ENCODE assay signal across 30 cellular contexts in genomic region chr7:35988105-35988504, GRCh38.
DNase-seq lines count a peak whose midpoint lies in the region; TF ChIP-seq lines count a peak whose summit lies in the region.
"Had no signal": no experiment of that assay in that cellular context is flagged by ENCODE, and none has a peak within 500 bp of the region (broad histone marks: within the 10 kb centered on the region; RNA-seq: fewer than 3 reads in every experiment).

No MANE protein-coding gene starts in this region.

- H2BK120ac ChIP-seq in trophoblast cell (ENCODE audit: insufficient read depth, low read length, poor library complexity): no peak overlapping the region

- H3K27ac Mint-ChIP-seq in activated CD4-positive, alpha-beta T cell treated with anti-CD3 and anti-CD28 coated beads, Interleukin-2, amount 10 ng/mL, durations not matched to agents 24 days and 14 days: no peak overlapping the region
- no peak overlapping the region for H3K27ac Mint-ChIP-seq in activated naive CD4-positive, alpha-beta T cell treated with anti-CD3 and anti-CD28 coated beads, Interleukin-2, amount 10 ng/mL, durations not matched to agents 7 days and 5 days
- H3K27ac Mint-ChIP-seq: activated T-helper 1 cell treated with anti-CD3 and anti-CD28 coated beads, Interleukin-12 subunit alpha, Interleukin-12 subunit beta, Interleukin-2, Interleukin-4 antibody, amounts not matched to agents 30 ng/mL and 10 ng/mL and 1 ng/mL, durations not matched to agents 14 hours and 24 hours and 36 hours; endodermal cell; naive thymus-derived CD4-positive, alpha-beta T cell; stimulated activated effector memory CD8-positive, alpha-beta T cell treated with anti-CD3 and anti-CD28 coated beads, Interleukin-12 subunit alpha, Interleukin-12 subunit beta, amount 100 ng/mL, for 72 hours had no signal

- peak overlapping the region; percentile 80 for H2BK12ac ChIP-seq in trophoblast cell (ENCODE audit: low read length)

- peak overlapping the region; percentile 43 for H4K91ac ChIP-seq in trophoblast cell (ENCODE audit: low read depth, low read length)

- no peak overlapping the region for H4K8ac ChIP-seq in trophoblast cell (ENCODE audit: low read depth, low read length)

- no peak for TF ChIP-seq POLR2A in esophagus muscularis mucosa (IDR thresholded peaks at IDR 0.05; ENCODE audit: low read depth)

- no peak overlapping the region for H3K4me2 ChIP-seq in trophoblast cell (ENCODE audit: low read length)

- intact Hi-C loops in activated CD4-positive, alpha-beta T cell treated with anti-CD3 and anti-CD28 coated beads, Interleukin-2, amount 10 ng/mL, durations not matched to agents 24 days and 14 days (cut with micrococcal nuclease): loop anchor here (10.0 kb wide), 1 partner anchor 197 kb away; no protein-coding TSS in a partner anchor
- intact Hi-C loops in esophagus muscularis mucosa (cut with DNase I): loop anchor here (10.0 kb wide), 2 partner anchors 107 to 167 kb away; partner anchors contain the start of gene EEPD1

- H3K79me2 ChIP-seq in trophoblast cell (ENCODE audit: control insufficient read depth, insufficient read depth, low read length, poor library complexity): no peaks in the 10 kb centered on the region

- H3K9me3 Mint-ChIP-seq in activated CD4-positive, alpha-beta T cell treated with anti-CD3 and anti-CD28 coated beads, Interleukin-2, amount 10 ng/mL, durations not matched to agents 24 days and 14 days: peaks cover 4% of the 10 kb centered on the region
- H3K9me3 Mint-ChIP-seq in activated naive CD4-positive, alpha-beta T cell treated with anti-CD3 and anti-CD28 coated beads, Interleukin-2, amount 10 ng/mL, durations not matched to agents 7 days and 5 days: no peaks in the 10 kb centered on the region
- H3K9me3 Mint-ChIP-seq: activated T-helper 1 cell treated with anti-CD3 and anti-CD28 coated beads, Interleukin-12 subunit alpha, Interleukin-12 subunit beta, Interleukin-2, Interleukin-4 antibody, amounts not matched to agents 30 ng/mL and 10 ng/mL and 1 ng/mL, durations not matched to agents 14 hours and 24 hours and 36 hours; CD14-positive monocyte; endodermal cell; stimulated activated effector memory CD8-positive, alpha-beta T cell treated with anti-CD3 and anti-CD28 coated beads, Interleukin-12 subunit alpha, Interleukin-12 subunit beta, amount 100 ng/mL, for 72 hours had no signal

- no peak overlapping the region for H3K18ac ChIP-seq in trophoblast cell (ENCODE audit: low read length)

- WGBS in esophagus muscularis mucosa: 87% methylated on average over 5 of the region's 5 CpGs
- no CpG with 5 or more reads among the region's 5 CpGs for WGBS in trophoblast cell (ENCODE audit: extremely low coverage, insufficient coverage, insufficient read length)

- CTCF ChIA-PET in activated naive CD4-positive, alpha-beta T cell treated with anti-CD3 and anti-CD28 coated beads, Interleukin-2, amount 10 ng/mL, durations not matched to agents 7 days and 5 days (lab: Charles Lee): interaction anchor here (1.0 kb wide), 1 partner anchor 331 kb away, joined by 3 read pairs; no protein-coding TSS in a partner anchor

- no peak overlapping the region for H3K4me3 Mint-ChIP-seq in activated CD4-positive, alpha-beta T cell treated with anti-CD3 and anti-CD28 coated beads, Interleukin-2, amount 10 ng/mL, durations not matched to agents 24 days and 14 days
- H3K4me3 Mint-ChIP-seq in activated naive CD4-positive, alpha-beta T cell treated with anti-CD3 and anti-CD28 coated beads, Interleukin-2, amount 10 ng/mL, durations not matched to agents 7 days and 5 days: no peak overlapping the region
- H3K4me3 Mint-ChIP-seq: activated T-helper 1 cell treated with anti-CD3 and anti-CD28 coated beads, Interleukin-12 subunit alpha, Interleukin-12 subunit beta, Interleukin-2, Interleukin-4 antibody, amounts not matched to agents 30 ng/mL and 10 ng/mL and 1 ng/mL, durations not matched to agents 14 hours and 24 hours and 36 hours; CD14-positive monocyte; endodermal cell; naive thymus-derived CD4-positive, alpha-beta T cell; stimulated activated effector memory CD8-positive, alpha-beta T cell treated with anti-CD3 and anti-CD28 coated beads, Interleukin-12 subunit alpha, Interleukin-12 subunit beta, amount 100 ng/mL, for 72 hours had no signal

- H4K12ac ChIP-seq in trophoblast cell (ENCODE audit: low read depth, low read length): no peak overlapping the region

- DNase-seq in activated CD4-positive, alpha-beta T cell treated with anti-CD3 and anti-CD28 coated beads, Interleukin-2, amount 10 ng/mL, durations not matched to agents 24 days and 14 days: peak; percentile 49
- DNase-seq in activated CD4-positive, alpha-beta T cell treated with anti-CD3 and anti-CD28 coated beads, Interleukin-2, amount 50 U/mL, for 4 hours: no peak
- DNase-seq in esophagus muscularis mucosa (ENCODE audit: extremely low spot score): no peak
- no peak for DNase-seq in trophoblast cell
- no peak for DNase-seq in activated naive CD4-positive, alpha-beta T cell treated with anti-CD3 and anti-CD28 coated beads, Interleukin-2, amount 10 ng/mL, durations not matched to agents 7 days and 5 days
- DNase-seq in epidermal melanocyte (ENCODE audit: insufficient read length, low spot score): no peak
- DNase-seq in EL: no peak
- DNase-seq in NCI-H82 (lab: John Stamatoyannopoulos, UW): no peak
- DNase-seq: 8988T; activated CD4-positive, alpha-beta T cell treated with anti-CD3 and anti-CD28 coated beads, Interleukin-2, amount 50 U/mL, for 1 hour; activated naive CD4-positive, alpha-beta T cell treated with anti-CD3 and anti-CD28 coated beads, Interleukin-2, amount 50 U/mL, for 16 hours; amniotic stem cell; endodermal cell; Karpas-422; left ventricle myocardium inferior; midbrain; naive thymus-derived CD4-positive, alpha-beta T cell; NCI-H1694 treated with DMSO at 0.1 percent for 48 hours; NCI-H510A treated with DMSO at 0.1 percent for 48 hours; occipital lobe; Peyer's patch; right cardiac atrium; stimulated activated CD4-positive, alpha-beta T cell treated with anti-CD3 and anti-CD28 coated beads, Interleukin-4, amount 100 ng/mL, for 24 hours; SW 1271; T-helper 9 cell; WERI-Rb-1 had no signal

- H3K9ac ChIP-seq in trophoblast cell (ENCODE audit: low read length): no peak overlapping the region

- peaks cover 1% of the 10 kb centered on the region for H3K27me3 Mint-ChIP-seq in activated CD4-positive, alpha-beta T cell treated with anti-CD3 and anti-CD28 coated beads, Interleukin-2, amount 10 ng/mL, durations not matched to agents 24 days and 14 days
- H3K27me3 Mint-ChIP-seq in activated naive CD4-positive, alpha-beta T cell treated with anti-CD3 and anti-CD28 coated beads, Interleukin-2, amount 10 ng/mL, durations not matched to agents 7 days and 5 days: peaks cover 15% of the 10 kb centered on the region

- H3K36me3 Mint-ChIP-seq in activated CD4-positive, alpha-beta T cell treated with anti-CD3 and anti-CD28 coated beads, Interleukin-2, amount 10 ng/mL, durations not matched to agents 24 days and 14 days (ENCODE audit: low read depth): no peaks in the 10 kb centered on the region
- no peaks in the 10 kb centered on the region for H3K36me3 Mint-ChIP-seq in activated naive CD4-positive, alpha-beta T cell treated with anti-CD3 and anti-CD28 coated beads, Interleukin-2, amount 10 ng/mL, durations not matched to agents 7 days and 5 days
- H3K36me3 Mint-ChIP-seq: CD14-positive monocyte; naive thymus-derived CD4-positive, alpha-beta T cell; stimulated activated effector memory CD8-positive, alpha-beta T cell treated with anti-CD3 and anti-CD28 coated beads, Interleukin-12 subunit alpha, Interleukin-12 subunit beta, amount 100 ng/mL, for 72 hours had no signal

- TF ChIP-seq CTCF in esophagus muscularis mucosa (IDR thresholded peaks at IDR 0.05): no peak

- H3K27ac ChIP-seq in esophagus muscularis mucosa (replicated peaks in 1 of 4) (peak overlapping the region; percentile 45 to 75 (median 62)), trophoblast cell (ENCODE audit: low read depth, low read length) (no peak overlapping the region)
- H3K27ac ChIP-seq: left ventricle myocardium inferior, Peyer's patch, WERI-Rb-1 had no signal

- no peak for TF ChIP-seq EP300 in esophagus muscularis mucosa (IDR thresholded peaks at IDR 0.05)

- peaks cover 7% of the 10 kb centered on the region for H3K4me1 Mint-ChIP-seq in activated CD4-positive, alpha-beta T cell treated with anti-CD3 and anti-CD28 coated beads, Interleukin-2, amount 10 ng/mL, durations not matched to agents 24 days and 14 days
- H3K4me1 Mint-ChIP-seq in activated naive CD4-positive, alpha-beta T cell treated with anti-CD3 and anti-CD28 coated beads, Interleukin-2, amount 10 ng/mL, durations not matched to agents 7 days and 5 days: no peaks in the 10 kb centered on the region
- H3K4me1 Mint-ChIP-seq: CD14-positive monocyte; naive thymus-derived CD4-positive, alpha-beta T cell had no signal

- no peak overlapping the region for H3K23ac ChIP-seq in trophoblast cell (ENCODE audit: low read length)

- no peaks in the 10 kb centered on the region for H3K27me3 ChIP-seq in esophagus muscularis mucosa
- no peaks in the 10 kb centered on the region for H3K27me3 ChIP-seq in trophoblast cell (ENCODE audit: insufficient read depth, low read length)
- H3K27me3 ChIP-seq: Peyer's patch had no signal

- H3K14ac ChIP-seq in trophoblast cell (ENCODE audit: low read length): no peak overlapping the region

- H2AFZ ChIP-seq in trophoblast cell (ENCODE audit: insufficient read depth, low read length, poor library complexity): no peak overlapping the region

- H3K4me3 ChIP-seq in esophagus muscularis mucosa: no peak overlapping the region
- no peak overlapping the region for H3K4me3 ChIP-seq in trophoblast cell (ENCODE audit: low read depth, low read length)
- H3K4me3 ChIP-seq: GM12878, left ventricle myocardium inferior, Peyer's patch had no signal

- peak overlapping the region; percentile 41 for H2AK5ac ChIP-seq in trophoblast cell (ENCODE audit: low read length)

- H3K79me1 ChIP-seq in trophoblast cell (ENCODE audit: low read length): peaks cover 4% of the 10 kb centered on the region

- no peak overlapping the region for H2BK5ac ChIP-seq in trophoblast cell (ENCODE audit: low read depth, low read length, poor library complexity)

- H3K36me3 ChIP-seq in esophagus muscularis mucosa: no peaks in the 10 kb centered on the region
- no peaks in the 10 kb centered on the region for H3K36me3 ChIP-seq in trophoblast cell (ENCODE audit: control insufficient read depth in 1 of 2, insufficient read depth in 2 of 2, low read length in 2 of 2)
- H3K36me3 ChIP-seq: left ventricle myocardium inferior, Peyer's patch, WERI-Rb-1 had no signal

- H3K4me1 ChIP-seq in esophagus muscularis mucosa (peaks cover 0 to 35% (median 24%) of the 10 kb centered on the region in 4 donors), trophoblast cell (ENCODE audit: control insufficient read depth in 1 of 2, insufficient read depth in 2 of 2, low read length in 2 of 2) (peaks cover 9 to 14% of the 10 kb centered on the region in 2 experiments)
- H3K4me1 ChIP-seq: left ventricle myocardium inferior, Peyer's patch had no signal

- H3K9me3 ChIP-seq in esophagus muscularis mucosa: no peaks in the 10 kb centered on the region
- peaks cover 2% of the 10 kb centered on the region for H3K9me3 ChIP-seq in trophoblast cell (ENCODE audit: insufficient read depth, low read depth, low read length)
- H3K9me3 ChIP-seq: left ventricle myocardium inferior, Peyer's patch had no signal

- no peak overlapping the region for H3K4ac ChIP-seq in trophoblast cell (ENCODE audit: low read depth, low read length)
